In genomic region chr7:122425731-122426130, GRCh38 we compare ENCODE assay signal across 24 cellular contexts.
DNase-seq lines count a peak whose midpoint lies in the region; ATAC-seq, FAIRE-seq and TF ChIP-seq lines count a peak whose summit lies in the region.
"Had no signal": no experiment of that assay in that cellular context is flagged by ENCODE, and none has a peak within 500 bp of the region (broad histone marks: within the 10 kb centered on the region; RNA-seq: fewer than 3 reads in every experiment).

No MANE protein-coding gene starts in this region.

- no peak overlapping the region for H3K14ac ChIP-seq in neuronal stem cell (ENCODE audit: low read length)

- CTCF ChIA-PET in RWPE1 (lab: Yijun Ruan, JAX), result interaction anchor here (0.7 kb wide), 1 partner anchor 49 kb away, joined by 6 read pairs; no protein-coding TSS in a partner anchor

- H3K9ac ChIP-seq in neuronal stem cell (ENCODE audit: low read depth, low read length, poor library complexity), result no peak overlapping the region
- H3K9ac ChIP-seq: BLaER1 treated with 17β-estradiol and CSF1 and Interleukin-3, amounts not matched to agents 10 nM and 100 nM; GM23248 had no signal

- no peak overlapping the region for H3K27ac ChIP-seq in neuronal stem cell (replicated peaks; ENCODE audit: low read length)
- H3K27ac ChIP-seq in RWPE1, result no peak overlapping the region
- H3K27ac ChIP-seq: A549; BLaER1 treated with 17β-estradiol and CSF1 and Interleukin-3, amounts not matched to agents 10 nM and 100 nM; GM23248 had no signal

- no peak overlapping the region for H3K4ac ChIP-seq in neuronal stem cell (ENCODE audit: low read length)

- H3K23ac ChIP-seq in neuronal stem cell (ENCODE audit: low read depth, low read length, poor library complexity), result no peak overlapping the region

- DNase-seq in bronchial epithelial cell (ENCODE audit: low read depth) (peak; percentile 11), fibroblast of pulmonary artery (ENCODE audit: low read depth) (peak; percentile 24), neuronal stem cell (ENCODE audit: low spot score) (no peak), RWPE1 (ENCODE audit: low spot score) (no peak)
- no peak for DNase-seq in effector CD4-positive, alpha-beta T cell
- DNase-seq: 8988T; ACHN; AML-193; BE2C; CD4-positive, alpha-beta T cell; CD8-positive, alpha-beta memory T cell; DMS 273 treated with DMSO at 0.1 percent for 48 hours; DMS79; EL; GDM1; GM23248; H7; HCEC 1CT had no signal

- H4K8ac ChIP-seq in neuronal stem cell (ENCODE audit: low read depth, low read length), result no peak overlapping the region

- no peaks in the 10 kb centered on the region for H3K9me3 ChIP-seq in neuronal stem cell (replicated peaks in 1 of 2; ENCODE audit: control insufficient read depth in 2 of 2, insufficient read depth in 1 of 2, low read depth in 1 of 2, low read length in 2 of 2)
- H3K9me3 ChIP-seq: A549; BE2C; BLaER1 treated with 17β-estradiol and CSF1 and Interleukin-3, amounts not matched to agents 10 nM and 100 nM had no signal

- H3K18ac ChIP-seq in neuronal stem cell (ENCODE audit: low read length), result peak overlapping the region; percentile 42

- H3K79me1 ChIP-seq in neuronal stem cell (ENCODE audit: low read depth, low read length), result no peaks in the 10 kb centered on the region

- no peak for TF ChIP-seq CTCF in bronchial epithelial cell (IDR thresholded peaks at IDR 0.05; ENCODE audit: insufficient read depth, low read length, severe bottlenecking)
- no peak for TF ChIP-seq CTCF in fibroblast of pulmonary artery (IDR thresholded peaks at IDR 0.05; ENCODE audit: low read length, missing control alignments)
- TF ChIP-seq CTCF in RWPE1 (conservative IDR thresholded peaks at IDR 0.05; ENCODE audit: low read depth), result no peak

- H4K91ac ChIP-seq in neuronal stem cell (ENCODE audit: low read depth, low read length, poor library complexity), result no peak overlapping the region

- no peak for FAIRE-seq in bronchial epithelial cell (lab: Jason Lieb, UNC)
- FAIRE-seq: A549, D721Med, GM12878, H1 had no signal

- POLR2A ChIA-PET in RWPE1 (lab: Yijun Ruan, JAX; ENCODE audit: low non-redundant PET), result no interaction called here

- WGBS in neuronal stem cell (ENCODE audit: extremely low coverage in 2 of 2, insufficient read length in 2 of 2, insufficient replicate concordance in 1 of 2), 2 donors, result no CpG with 5 or more reads among the region's 1 CpG

- no peak overlapping the region for H2BK5ac ChIP-seq in neuronal stem cell (ENCODE audit: low read length)

- H3K4me3 ChIP-seq in bronchial epithelial cell (ENCODE audit: low read depth, low read length), result no peak overlapping the region
- no peak overlapping the region for H3K4me3 ChIP-seq in fibroblast of pulmonary artery (replicated peaks; ENCODE audit: low read depth, low read length)
- no peak overlapping the region for H3K4me3 ChIP-seq in neuronal stem cell (ENCODE audit: low read length in 2 of 2)
- H3K4me3 ChIP-seq: A549; BLaER1 treated with 17β-estradiol and CSF1 and Interleukin-3, amounts not matched to agents 10 nM and 100 nM; GM12878; GM23248 had no signal

- H3K36me3 ChIP-seq in bronchial epithelial cell (ENCODE audit: control insufficient read depth, insufficient read depth, low read length), result no peaks in the 10 kb centered on the region
- no peaks in the 10 kb centered on the region for H3K36me3 ChIP-seq in neuronal stem cell (replicated peaks in 1 of 2; ENCODE audit: control insufficient read depth in 2 of 2, insufficient read depth in 2 of 2, low read length in 2 of 2)
- H3K36me3 ChIP-seq: BE2C; BLaER1 treated with 17β-estradiol and CSF1 and Interleukin-3, amounts not matched to agents 10 nM and 100 nM had no signal

- H2AK5ac ChIP-seq in neuronal stem cell (ENCODE audit: low read depth, low read length), result no peak overlapping the region

- peaks cover 5 to 16% of the 10 kb centered on the region in 2 donors for H3K4me1 ChIP-seq in neuronal stem cell (ENCODE audit: control insufficient read depth in 2 of 2, insufficient read depth in 1 of 2, low read depth in 1 of 2, low read length in 2 of 2)
- H3K4me1 ChIP-seq: A549; BE2C; BLaER1 treated with 17β-estradiol and CSF1 and Interleukin-3, amounts not matched to agents 10 nM and 100 nM had no signal

- H2BK120ac ChIP-seq in neuronal stem cell (ENCODE audit: low read depth, low read length), result no peak overlapping the region

- no peak overlapping the region for H3K4me2 ChIP-seq in neuronal stem cell (ENCODE audit: insufficient read depth, low read length, poor library complexity, severe bottlenecking)
- H3K4me2 ChIP-seq: A549; BLaER1 treated with 17β-estradiol and CSF1 and Interleukin-3, amounts not matched to agents 10 nM and 100 nM had no signal

- H3K27me3 ChIP-seq in bronchial epithelial cell (ENCODE audit: control insufficient read depth, insufficient read depth, low read length) (no peaks in the 10 kb centered on the region), neuronal stem cell (ENCODE audit: control insufficient read depth in 3 of 3, insufficient read depth in 3 of 3, low read depth in 1 of 3, low read length in 3 of 3) (no peaks in the 10 kb centered on the region)
- H3K27me3 ChIP-seq: BE2C; BLaER1 treated with 17β-estradiol and CSF1 and Interleukin-3, amounts not matched to agents 10 nM and 100 nM had no signal

- no peak for ATAC-seq in GM18870 (IDR thresholded peaks at IDR 0.05; ENCODE audit: unreplicated experiment)
- ATAC-seq: A549, GM12878 had no signal

- H2AFZ ChIP-seq in neuronal stem cell (ENCODE audit: low read length), result peak overlapping the region; percentile 32
- H2AFZ ChIP-seq: GM23248 had no signal

- peak overlapping the region; percentile 92 for H2BK12ac ChIP-seq in neuronal stem cell (ENCODE audit: low read length)

- no peak overlapping the region for H2BK15ac ChIP-seq in neuronal stem cell (ENCODE audit: low read length)

Comparison
In these comparisons a context has a peak if more than half of its experiments do, and no peak if none do; other contexts are left out.
1. DNase-seq: peak in bronchial epithelial cell (single experiment) and fibroblast of pulmonary artery (single experiment); none in neuronal stem cell (single experiment), RWPE1 (single experiment) and effector CD4-positive, alpha-beta T cell (single experiment).